8 cellular contexts compared by ENCODE assay signal in the genomic region with DNA sequence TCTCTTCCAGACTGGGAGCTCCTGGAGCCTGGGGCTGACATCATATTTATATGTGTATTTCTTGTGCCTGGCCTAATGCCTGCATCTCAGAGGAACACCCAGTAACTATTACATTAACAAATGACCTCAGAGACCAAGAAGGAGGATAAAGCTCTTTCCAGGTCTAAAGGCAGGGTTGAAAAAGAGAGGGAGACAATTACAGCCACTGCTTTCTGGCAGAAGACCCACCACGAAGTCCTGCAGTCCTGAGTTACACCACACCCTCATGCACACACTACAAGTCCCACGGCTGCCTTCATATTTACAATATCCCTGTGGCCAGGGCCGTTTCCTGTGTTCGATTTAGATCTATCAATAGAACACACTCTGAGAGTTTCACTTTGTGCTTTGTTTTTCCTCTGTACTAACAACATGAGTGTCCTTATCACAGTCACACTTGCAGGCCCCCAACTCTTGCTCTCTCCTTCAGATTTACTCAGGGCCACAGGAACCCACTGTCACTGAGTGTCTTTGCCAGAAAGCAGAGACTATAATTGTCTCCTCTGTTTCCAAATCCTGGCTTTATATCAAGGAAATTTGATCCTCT.
DNase-seq lines count a peak whose midpoint lies in the region; ATAC-seq and TF ChIP-seq lines count a peak whose summit lies in the region.

No MANE protein-coding gene starts in this region.

- no peaks in the 10 kb centered on the region for H3K9me3 Mint-ChIP-seq in activated CD4-positive, alpha-beta memory T cell treated with anti-CD3 and anti-CD28 coated beads for 36 hours

- DNase-seq in DMS 273 (lab: John Stamatoyannopoulos, UW; ENCODE audit: unreplicated experiment) = peak; percentile 65
- peak; percentile 37 for DNase-seq in KBM-7
- peak; percentile 57 for DNase-seq in activated CD4-positive, alpha-beta memory T cell treated with anti-CD3 and anti-CD28 coated beads for 36 hours
- DNase-seq in mucosa of descending colon = peak in 1 of 3 donors; percentile 31
- DNase-seq in NCI-H526 treated with DMSO at 0.1 percent for 48 hours (lab: John Stamatoyannopoulos, UW) = no peak
- no peak for DNase-seq in GM19238 (ENCODE audit: insufficient read length, low spot score)
- no peak for DNase-seq in foreskin fibroblast

- POLR2A ChIA-PET in activated CD4-positive, alpha-beta memory T cell treated with anti-CD3 and anti-CD28 coated beads for 36 hours (lab: Charles Lee) = interaction anchor here (1.3 kb wide), 1 partner anchor 10 kb away, joined by 3 read pairs; no protein-coding TSS in a partner anchor

- peak overlapping the region; percentile 41 for H3K4me3 Mint-ChIP-seq in activated CD4-positive, alpha-beta memory T cell treated with anti-CD3 and anti-CD28 coated beads for 36 hours

- H3K4me1 Mint-ChIP-seq in activated CD4-positive, alpha-beta memory T cell treated with anti-CD3 and anti-CD28 coated beads for 36 hours (ENCODE audit: low read depth) = peaks cover 45% of the 10 kb centered on the region

- in situ Hi-C loops in KBM-7 (cut with MboI; ENCODE audit: low pct_unique_long_range_greater_than_20kb, low sequenced_read_pairs) = no loop called here

- CTCF ChIA-PET in activated CD4-positive, alpha-beta memory T cell treated with anti-CD3 and anti-CD28 coated beads for 36 hours (lab: Charles Lee) = no interaction called here

- intact Hi-C loops in activated CD4-positive, alpha-beta memory T cell treated with anti-CD3 and anti-CD28 coated beads for 36 hours (cut with micrococcal nuclease) = loop anchor here (10.0 kb wide), 1 partner anchor 532 kb away; a partner anchor contains a TSS
- intact Hi-C loops in mucosa of descending colon (cut with DNase I, micrococcal nuclease) = no loop called here

- no peak for TF ChIP-seq CTCF in mucosa of descending colon (IDR thresholded peaks at IDR 0.05)
- TF ChIP-seq CTCF in foreskin fibroblast (IDR thresholded peaks at IDR 0.05; ENCODE audit: low read depth, low read length) = no peak

- H3K4me3 ChIP-seq in mucosa of descending colon = no peak overlapping the region
- H3K4me3 ChIP-seq in foreskin fibroblast (ENCODE audit: low read depth in 1 of 2, low read length in 2 of 2) = no peak overlapping the region

- no peaks in the 10 kb centered on the region for H3K9me3 ChIP-seq in mucosa of descending colon

- H3K36me3 ChIP-seq in mucosa of descending colon (ENCODE audit: low read depth) = no peaks in the 10 kb centered on the region

- H3K4me1 ChIP-seq in mucosa of descending colon (ENCODE audit: low read depth) = peaks cover 8% of the 10 kb centered on the region

- H3K27ac Mint-ChIP-seq in activated CD4-positive, alpha-beta memory T cell treated with anti-CD3 and anti-CD28 coated beads for 36 hours = peak overlapping the region; percentile 88

- no peaks in the 10 kb centered on the region for H3K36me3 Mint-ChIP-seq in activated CD4-positive, alpha-beta memory T cell treated with anti-CD3 and anti-CD28 coated beads for 36 hours

- ATAC-seq in GM19455 (IDR thresholded peaks at IDR 0.05; ENCODE audit: unreplicated experiment) (peak; percentile 81), mucosa of descending colon (peak; percentile 72)

- no peaks in the 10 kb centered on the region for H3K27me3 Mint-ChIP-seq in activated CD4-positive, alpha-beta memory T cell treated with anti-CD3 and anti-CD28 coated beads for 36 hours

Comparison
In these comparisons a context has a peak if more than half of its experiments do, and no peak if none do; other contexts are left out.
1. DNase-seq: peak in DMS 273 (single experiment), KBM-7 (single experiment) and activated CD4-positive, alpha-beta memory T cell treated with anti-CD3 and anti-CD28 coated beads for 36 hours (single experiment); none in NCI-H526 treated with DMSO at 0.1 percent for 48 hours (single experiment), GM19238 (single experiment) and foreskin fibroblast (0 of 2).